In genomic region chr12:6135071-6135470, GRCh38 we compare ENCODE assay signal across 11 cellular contexts.
"Had no signal": no experiment of that assay in that cellular context is flagged by ENCODE, and none has a peak within 500 bp of the region (broad histone marks: within the 10 kb centered on the region; RNA-seq: fewer than 3 reads in every experiment).

No MANE protein-coding gene starts in this region.

- H3K27ac ChIP-seq: upper lobe of left lung had no signal

- H3K27me3 ChIP-seq: upper lobe of left lung had no signal

- H3K4me3 ChIP-seq: upper lobe of left lung had no signal

- DNase-seq: activated CD8-positive, alpha-beta memory T cell treated with anti-CD3 and anti-CD28 coated beads, Interleukin-2, amount 10 ng/mL, durations not matched to agents 7 days and 5 days; activated effector memory CD4-positive, alpha-beta T cell treated with Interleukin-2 at 50 U/mL for 16 hours; aorta; left ventricle myocardium superior; nephron progenitor cell; stimulated activated CD4-positive, alpha-beta T cell treated with anti-CD3 and anti-CD28 coated beads, Interleukin-12 subunit alpha, Interleukin-12 subunit beta, amount 100 ng/mL, for 4 hours; stimulated activated naive CD4-positive, alpha-beta T cell; T-helper 2 cell; upper lobe of left lung had no signal

- ATAC-seq: activated CD4-positive, CD25-positive, alpha-beta regulatory T cell treated with anti-CD3 and anti-CD28 coated beads, Interleukin-2, amount 50 U/mL, for 24 hours; activated CD8-positive, alpha-beta memory T cell treated with anti-CD3 and anti-CD28 coated beads, Interleukin-2, amount 10 ng/mL, durations not matched to agents 7 days and 5 days; left ventricle myocardium superior; sciatic nerve had no signal

- H3K9me3 ChIP-seq: upper lobe of left lung had no signal

- H3K36me3 ChIP-seq: upper lobe of left lung had no signal
